Comparison of ENCODE assay signal across 11 cellular contexts in genomic region chr3:35638640-35639250, GRCh38. TPM values are rescaled to one million over a fixed set of nuclear protein-coding genes. Genes with fewer than 3 reads are reported as not detected.
DNase-seq lines count a peak whose midpoint lies in the region; ATAC-seq, FAIRE-seq and TF ChIP-seq lines count a peak whose summit lies in the region.
"Had no signal": no experiment of that assay in that cellular context is flagged by ENCODE, and none has a peak within 500 bp of the region (broad histone marks: within the 10 kb centered on the region; RNA-seq: fewer than 3 reads in every experiment).

No MANE protein-coding gene starts in this region.

- no peak overlapping the region for H2BK120ac ChIP-seq in H9 (ENCODE audit: low read depth, low read length, poor library complexity, severe bottlenecking)

- H3K4me2 ChIP-seq in H9 (ENCODE audit: insufficient read depth, insufficient read length, low read length): peak overlapping the region; percentile 95

- H3K18ac ChIP-seq in H9 (ENCODE audit: insufficient read length, low read depth, low read length): no peak overlapping the region

- WGBS in H9 (ENCODE audit: extremely low coverage, insufficient read length, low lambda C conversion rate): no CpG with 5 or more reads among the region's 31 CpGs

- no peak for DNase-seq in H9
- DNase-seq in ascending aorta (ENCODE audit: low spot score in 2 of 2): no peak
- peak; percentile 36 for DNase-seq in kidney
- DNase-seq in stimulated activated effector memory CD8-positive, alpha-beta T cell treated with anti-CD3 and anti-CD28 coated beads, Interleukin-12 subunit alpha, Interleukin-12 subunit beta, amount 100 ng/mL, for 72 hours (ENCODE audit: low spot score in 2 of 2): no peak
- no peak for DNase-seq in cerebellum (ENCODE audit: low spot score)
- DNase-seq in CD4-positive, alpha-beta T cell: no peak
- DNase-seq: activated CD4-positive, alpha-beta T cell treated with anti-CD3 and anti-CD28 coated beads, Interleukin-2, amount 50 U/mL, for 48 hours; NCI-H1105 treated with DMSO at 0.1 percent for 48 hours had no signal

- H2BK5ac ChIP-seq in H9 (ENCODE audit: insufficient read length, low read length): no peak overlapping the region

- no peak overlapping the region for H2AFZ ChIP-seq in H9 (ENCODE audit: low read length)

- H3K27ac ChIP-seq in H9 (ENCODE audit: insufficient read length, low read depth, low read length) (no peak overlapping the region), ascending aorta (no peak overlapping the region), kidney (ENCODE audit: low read depth in 2 of 2, low read length in 2 of 2) (no peak overlapping the region)
- no peak overlapping the region for H3K27ac ChIP-seq in CD4-positive, alpha-beta T cell (ENCODE audit: low read depth, low read length)
- H3K27ac ChIP-seq: RWPE1 had no signal

- POLR2A ChIA-PET in CD4-positive, alpha-beta T cell (lab: Charles Lee): no interaction called here

- no peak overlapping the region for H2BK15ac ChIP-seq in H9 (ENCODE audit: low read depth, low read length)

- H3K56ac ChIP-seq in H9 (ENCODE audit: insufficient read length, low read depth, low read length): no peak overlapping the region

- no peak overlapping the region for H3K4ac ChIP-seq in H9 (ENCODE audit: low read depth, low read length)

- peak; percentile 24 for ATAC-seq in stimulated activated effector memory CD8-positive, alpha-beta T cell treated with anti-CD3 and anti-CD28 coated beads, Interleukin-12 subunit alpha, Interleukin-12 subunit beta, amount 100 ng/mL, for 72 hours
- ATAC-seq in HG03039 (IDR thresholded peaks at IDR 0.05; ENCODE audit: unreplicated experiment) (no peak), HG03342 (IDR thresholded peaks at IDR 0.05; ENCODE audit: unreplicated experiment) (no peak)
- ATAC-seq in CD4-positive, alpha-beta T cell (ENCODE audit: poor library complexity): no peak

- intact Hi-C loops in ascending aorta (cut with DNase I) (no loop called here), kidney (cut with DNase I) (no loop called here)
- intact Hi-C loops in CD4-positive, alpha-beta T cell (cut with DNase I, micrococcal nuclease): no loop called here

- H3K27ac Mint-ChIP-seq in H9: no peak overlapping the region
- no peak overlapping the region for H3K27ac Mint-ChIP-seq in stimulated activated effector memory CD8-positive, alpha-beta T cell treated with anti-CD3 and anti-CD28 coated beads, Interleukin-12 subunit alpha, Interleukin-12 subunit beta, amount 100 ng/mL, for 72 hours
- no peak overlapping the region for H3K27ac Mint-ChIP-seq in CD4-positive, alpha-beta T cell

- no peaks in the 10 kb centered on the region for H3K79me1 ChIP-seq in H9 (ENCODE audit: insufficient read depth, low read depth, low read length, poor library complexity, severe bottlenecking)

- peaks cover 80% of the 10 kb centered on the region for H3K27me3 Mint-ChIP-seq in H9 (ENCODE audit: low read depth)
- peaks cover 50% of the 10 kb centered on the region for H3K27me3 Mint-ChIP-seq in CD4-positive, alpha-beta T cell

- H4K20me1 ChIP-seq in H9 (ENCODE audit: control insufficient read depth, insufficient read depth, insufficient read length): no peaks in the 10 kb centered on the region

- H3K9me3 ChIP-seq in H9 (ENCODE audit: control insufficient read depth, low read depth, low read length) (no peaks in the 10 kb centered on the region), ascending aorta (no peaks in the 10 kb centered on the region), kidney (ENCODE audit: control insufficient read depth in 1 of 2, low read length in 2 of 2) (no peaks in the 10 kb centered on the region)
- H3K9me3 ChIP-seq in CD4-positive, alpha-beta T cell (ENCODE audit: control insufficient read depth, low read length): no peaks in the 10 kb centered on the region

- TF ChIP-seq CTCF in H9 (conservative IDR thresholded peaks at IDR 0.05) (no peak), ascending aorta (IDR thresholded peaks at IDR 0.05) (no peak), kidney (IDR thresholded peaks at IDR 0.05; ENCODE audit: borderline replicate concordance, extremely low read depth, insufficient read depth) (no peak)
- no peak for TF ChIP-seq CTCF in CD4-positive, alpha-beta T cell (IDR thresholded peaks at IDR 0.05)

- H3K9ac ChIP-seq in H9 (ENCODE audit: extremely low read depth, insufficient read length, low read length) (no peak overlapping the region), kidney (ENCODE audit: low read length in 2 of 2) (no peak overlapping the region)

- H3K79me2 ChIP-seq in H9 (ENCODE audit: insufficient read depth, low read length): no peaks in the 10 kb centered on the region

- no peak overlapping the region for H4K8ac ChIP-seq in H9 (replicated peaks; ENCODE audit: insufficient read length, low read depth, low read length)

- no peaks in the 10 kb centered on the region for H3K36me3 ChIP-seq in ascending aorta
- no peaks in the 10 kb centered on the region for H3K36me3 ChIP-seq in kidney (ENCODE audit: control insufficient read depth in 1 of 2, insufficient read depth in 2 of 2, low read length in 2 of 2)

- H2BK20ac ChIP-seq in H9 (ENCODE audit: low read depth, low read length, poor library complexity, severe bottlenecking): no peak overlapping the region

- peak overlapping the region; percentile 74 to 92 for H3K4me3 Mint-ChIP-seq in H9
- H3K4me3 Mint-ChIP-seq in stimulated activated effector memory CD8-positive, alpha-beta T cell treated with anti-CD3 and anti-CD28 coated beads, Interleukin-12 subunit alpha, Interleukin-12 subunit beta, amount 100 ng/mL, for 72 hours: no peak overlapping the region
- no peak overlapping the region for H3K4me3 Mint-ChIP-seq in CD4-positive, alpha-beta T cell

- peaks cover 0 to 6% of the 10 kb centered on the region in 2 experiments; a peak in 3 of 5 replicates for H3K9me3 Mint-ChIP-seq in H9
- peaks cover 5% of the 10 kb centered on the region for H3K9me3 Mint-ChIP-seq in stimulated activated effector memory CD8-positive, alpha-beta T cell treated with anti-CD3 and anti-CD28 coated beads, Interleukin-12 subunit alpha, Interleukin-12 subunit beta, amount 100 ng/mL, for 72 hours
- H3K9me3 Mint-ChIP-seq in CD4-positive, alpha-beta T cell: no peaks in the 10 kb centered on the region

- peak overlapping the region; percentile 38 to 71 for H3K4me3 ChIP-seq in ascending aorta
- H3K4me3 ChIP-seq in kidney (ENCODE audit: low read length in 2 of 2): peak overlapping the region in 1 of 2 donors; percentile 73

- H4K91ac ChIP-seq in H9 (ENCODE audit: insufficient read length, low read depth, low read length): no peak overlapping the region

- no peak overlapping the region for H3K14ac ChIP-seq in H9 (ENCODE audit: insufficient read depth, low read length)

- H3K23me2 ChIP-seq in H9 (ENCODE audit: insufficient read length, low read depth, low read length, poor library complexity, severe bottlenecking): peaks cover 7% of the 10 kb centered on the region

- no peak overlapping the region for H3K23ac ChIP-seq in H9 (ENCODE audit: insufficient read length, low read depth, low read length)

- H3K36me3 Mint-ChIP-seq in H9 (ENCODE audit: insufficient read depth in 1 of 3, low read depth in 3 of 3): 0 out of 7 replicates have a peak, but pooled peaks cover 0 to 3% (median 0%) of the 10 kb centered on the region in 3 experiments
- H3K36me3 Mint-ChIP-seq in stimulated activated effector memory CD8-positive, alpha-beta T cell treated with anti-CD3 and anti-CD28 coated beads, Interleukin-12 subunit alpha, Interleukin-12 subunit beta, amount 100 ng/mL, for 72 hours: no peaks in the 10 kb centered on the region
- no peaks in the 10 kb centered on the region for H3K36me3 Mint-ChIP-seq in CD4-positive, alpha-beta T cell (ENCODE audit: low read depth)

- no peaks in the 10 kb centered on the region for H3K4me1 ChIP-seq in H9 (ENCODE audit: insufficient read depth, low read length)
- peaks cover 0 to 3% of the 10 kb centered on the region in 2 donors for H3K4me1 ChIP-seq in ascending aorta
- H3K4me1 ChIP-seq in kidney (ENCODE audit: control insufficient read depth in 1 of 2, insufficient read depth in 1 of 2, low read depth in 1 of 2, low read length in 2 of 2): peaks cover 3 to 5% of the 10 kb centered on the region in 2 donors

- no peak for FAIRE-seq in kidney (lab: Jason Lieb, UNC)

- H3K27me3 ChIP-seq in H9 (ENCODE audit: insufficient read depth, low read length): peaks cover 28% of the 10 kb centered on the region
- H3K27me3 ChIP-seq in ascending aorta: no peaks in the 10 kb centered on the region
- peaks cover 21% of the 10 kb centered on the region for H3K27me3 ChIP-seq in CD4-positive, alpha-beta T cell (ENCODE audit: control insufficient read depth, insufficient read depth, low read length)

- CTCF ChIA-PET in CD4-positive, alpha-beta T cell (lab: Charles Lee): no interaction called here

- H4K5ac ChIP-seq in H9 (ENCODE audit: insufficient read length, low read depth, low read length): no peak overlapping the region

- no peak overlapping the region for H3T11ph ChIP-seq in H9 (ENCODE audit: low read length)

- no peak overlapping the region for H2AK5ac ChIP-seq in H9 (ENCODE audit: insufficient read length, low read length)

- peaks cover 9 to 13% of the 10 kb centered on the region in 2 experiments for H3K4me1 Mint-ChIP-seq in H9
- H3K4me1 Mint-ChIP-seq in stimulated activated effector memory CD8-positive, alpha-beta T cell treated with anti-CD3 and anti-CD28 coated beads, Interleukin-12 subunit alpha, Interleukin-12 subunit beta, amount 100 ng/mL, for 72 hours: no peaks in the 10 kb centered on the region
- H3K4me1 Mint-ChIP-seq in CD4-positive, alpha-beta T cell (ENCODE audit: low read depth): peaks cover 7% of the 10 kb centered on the region

- H2BK12ac ChIP-seq in H9 (ENCODE audit: insufficient read length, low read depth, low read length): no peak overlapping the region

RNA-seq across cellular contexts. Expression of gene ARPP21, which starts 0.6 kb away (rescaled TPM):
- total RNA-seq in H9 (2021): not detected in 2 replicates
- not detected for total RNA-seq in ascending aorta
- total RNA-seq in kidney: 0.44 TPM
- polyA plus RNA-seq in kidney (ENCODE audit: insufficient read depth, low read depth, low replicate concordance): 0.11 TPM
- 81.5 TPM for total RNA-seq in cerebellum
- not detected for total RNA-seq in CD4-positive, alpha-beta T cell

Comparison
In these comparisons a context has a peak if more than half of its experiments do, and no peak if none do; other contexts are left out.
1. H3K4me3 Mint-ChIP-seq: peak in H9 (2 of 2); none in stimulated activated effector memory CD8-positive, alpha-beta T cell treated with anti-CD3 and anti-CD28 coated beads, Interleukin-12 subunit alpha, Interleukin-12 subunit beta, amount 100 ng/mL, for 72 hours (single experiment) and CD4-positive, alpha-beta T cell (single experiment).
2. RNA of gene ARPP21, which starts 0.6 kb away (total RNA-seq): 81.5 TPM in cerebellum (single experiment); 0.44 TPM in kidney (single experiment), not detected in CD4-positive, alpha-beta T cell, not detected in H9 and not detected in ascending aorta (single experiment); every median in the first group is over 10 times any median in the second.